In genomic region chr4:14916554-14917304, GRCh38 we compare ENCODE assay signal across 1 cellular context.
TF ChIP-seq lines count a peak whose summit lies in the region.

No MANE protein-coding gene starts in this region.

TF ChIP-seq in H1, 55 proteins besides CTCF, POLR2A, EP300 and RAD21 (continued from another document):
- TF ChIP-seq POLR2AphosphoS5 (IDR thresholded peaks at IDR 0.05; ENCODE audit: low read depth, low read length) (no peak), ASH2L (IDR thresholded peaks at IDR 0.05; ENCODE audit: low read length) (no peak), BCL11A (IDR thresholded peaks at IDR 0.05; ENCODE audit: low read depth in 2 of 2, low read length in 2 of 2) (no peak), NRF1 (IDR thresholded peaks at IDR 0.05; ENCODE audit: low read depth, low read length) (no peak), TEAD4 (IDR thresholded peaks at IDR 0.05; ENCODE audit: low read depth, low read length) (no peak), ZNF274 (IDR thresholded peaks at IDR 0.05; ENCODE audit: borderline replicate concordance, extremely low read depth, low read length) (no peak), BRCA1 (IDR thresholded peaks at IDR 0.05; ENCODE audit: low read depth, low read length) (no peak), TCF12 (IDR thresholded peaks at IDR 0.05; ENCODE audit: low read depth, low read length) (no peak)
